In the genomic region with DNA sequence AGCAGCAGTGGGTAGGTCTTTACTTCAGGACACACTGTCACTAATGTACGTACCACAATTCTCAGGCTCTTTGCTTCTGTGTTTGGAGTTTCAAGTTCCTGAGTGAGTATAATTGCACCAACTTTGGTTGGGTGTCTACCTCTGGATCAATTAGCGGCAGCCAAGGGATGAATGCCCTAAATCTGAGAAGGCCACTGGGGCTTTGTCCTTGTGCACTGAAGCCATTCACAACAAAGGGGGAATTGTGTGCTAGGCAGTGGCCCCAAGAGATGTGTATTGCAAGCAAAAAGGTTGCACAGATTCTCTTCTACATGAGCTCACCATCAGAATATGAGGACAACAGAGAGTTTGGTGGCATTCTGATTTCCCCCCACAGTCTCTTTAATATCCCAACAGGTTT, we compare ENCODE assay signal across 24 cellular contexts.
"Had no signal": no experiment of that assay in that cellular context is flagged by ENCODE, and none has a peak within 500 bp of the region (broad histone marks: within the 10 kb centered on the region; RNA-seq: fewer than 3 reads in every experiment).

No MANE protein-coding gene starts in this region.

- H3K4me3 ChIP-seq: ascending aorta, breast epithelium, coronary artery, esophagus muscularis mucosa, gastrocnemius medialis, heart right ventricle had no signal

- DNase-seq: activated CD4-positive, alpha-beta memory T cell treated with anti-CD3 and anti-CD28 coated beads for 36 hours; activated CD4-positive, alpha-beta T cell treated with anti-CD3 and anti-CD28 coated beads for 36 hours; activated CD4-positive, alpha-beta T cell treated with anti-CD3 and anti-CD28 coated beads, Interleukin-2, amount 10 ng/mL, durations not matched to agents 24 days and 14 days; activated CD4-positive, CD25-positive, alpha-beta regulatory T cell; activated CD4-positive, CD25-positive, alpha-beta regulatory T cell treated with anti-CD3 and anti-CD28 coated beads, Interleukin-2, amount 50 U/mL, for 72 hours; activated CD8-positive, alpha-beta memory T cell treated with anti-CD3 and anti-CD28 coated beads, Interleukin-2, amount 10 ng/mL, durations not matched to agents 7 days and 5 days; activated CD8-positive, alpha-beta memory T cell treated with anti-CD3 and anti-CD28 coated beads, Interleukin-2, amount 50 U/mL, for 4 hours; activated CD8-positive, alpha-beta T cell treated with anti-CD3 and anti-CD28 coated beads, Interleukin-2, amount 10 ng/mL, durations not matched to agents 7 days and 5 days; activated gamma-delta T cell; activated naive CD4-positive, alpha-beta T cell treated with Interleukin-2 at 50 U/mL for 16 hours; activated naive CD8-positive, alpha-beta T cell treated with anti-CD3 and anti-CD28 coated beads, Interleukin-2, amount 10 ng/mL, durations not matched to agents 7 days and 5 days; activated T-cell treated with anti-CD3 and anti-CD28 coated beads, Interleukin-2, amount 50 U/mL, for 1 hour; activated T-cell treated with anti-CD3 and anti-CD28 coated beads, Interleukin-2, amount 50 U/mL, for 48 hours; dorsolateral prefrontal cortex; effector memory CD4-positive, alpha-beta T cell; erythroblast; foreskin keratinocyte; gastrocnemius medialis; heart right ventricle; T-helper 2 cell had no signal

- H3K27me3 ChIP-seq: ascending aorta, dorsolateral prefrontal cortex had no signal

- H3K27ac ChIP-seq: ascending aorta, breast epithelium, coronary artery, esophagus muscularis mucosa, foreskin keratinocyte, gastrocnemius medialis, heart right ventricle had no signal

- H3K9me3 ChIP-seq: ascending aorta, breast epithelium, esophagus muscularis mucosa, gastrocnemius medialis had no signal

- H3K4me1 ChIP-seq: breast epithelium, foreskin keratinocyte, gastrocnemius medialis had no signal

- H3K36me3 ChIP-seq: ascending aorta, breast epithelium, esophagus muscularis mucosa, gastrocnemius medialis, heart right ventricle had no signal
